Comparison of ENCODE assay signal across 8 cellular contexts in the genomic region with DNA sequence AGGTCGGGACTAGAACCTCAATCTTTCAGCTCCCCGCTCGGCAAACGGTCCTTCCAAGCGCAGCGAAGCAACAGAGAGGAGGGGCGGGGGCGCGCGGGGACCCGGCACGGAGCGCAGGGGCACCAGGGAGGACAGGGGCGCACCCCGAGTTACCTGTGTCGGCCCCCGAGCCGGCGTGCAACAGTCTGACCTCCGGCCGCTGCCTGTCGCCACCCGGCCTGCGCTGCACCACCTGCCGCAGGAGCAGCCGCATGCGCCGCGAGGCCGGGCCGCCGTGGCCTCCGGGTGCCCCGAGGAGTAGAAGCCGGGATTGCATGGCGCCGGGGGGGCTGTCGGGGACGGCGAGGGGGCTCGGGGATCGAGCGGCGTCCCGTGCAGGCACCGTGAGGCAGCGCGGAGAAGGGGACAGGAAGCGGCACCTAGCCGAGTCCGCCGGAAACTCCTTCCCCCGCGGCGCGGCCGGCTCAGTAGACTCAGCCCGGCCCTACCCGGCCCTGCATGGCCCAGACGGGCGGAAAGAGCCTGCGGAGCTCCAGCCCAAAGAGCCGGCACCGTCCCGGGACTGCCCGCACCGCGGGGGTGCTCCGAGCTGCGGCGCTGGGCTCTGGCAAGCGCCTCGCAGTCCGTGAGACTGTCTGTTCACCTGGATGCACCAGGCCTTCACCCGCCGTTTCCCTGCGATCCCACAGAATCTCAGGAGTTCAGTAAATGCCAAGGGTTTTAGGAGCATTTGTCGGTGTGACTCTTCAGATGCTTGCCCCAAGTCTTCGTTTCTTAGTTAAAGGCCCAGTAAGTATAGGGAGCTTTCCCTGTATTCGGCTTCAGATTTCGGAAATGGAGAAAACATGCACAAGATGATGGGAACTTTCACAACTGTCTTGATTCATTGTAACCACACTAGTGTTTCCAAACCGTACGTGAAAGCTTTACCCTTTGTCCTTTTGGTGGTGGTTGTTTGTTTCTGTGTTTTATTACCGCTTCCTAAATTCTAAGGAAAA. TPM values are rescaled to one million over a fixed set of nuclear protein-coding genes. Genes with fewer than 3 reads are reported as not detected.
DNase-seq lines count a peak whose midpoint lies in the region; ATAC-seq, FAIRE-seq and TF ChIP-seq lines count a peak whose summit lies in the region.

A gene (minus strand): TSS at position 410 of the 998 bp plus-strand sequence. CDS start 94 bp downstream, at position 316.

- no peak for TF ChIP-seq EP300 in GM12878 (IDR thresholded peaks at IDR 0.05; ENCODE audit: borderline replicate concordance in 1 of 2, control insufficient read depth in 1 of 2, low read depth in 2 of 2, low read length in 2 of 2)

- TF ChIP-seq POLR2A in GM15510 (IDR thresholded peaks at IDR 0.05; ENCODE audit: borderline replicate concordance, extremely low read depth, insufficient read length): peak; percentile 81
- TF ChIP-seq POLR2A in GM12878 (IDR thresholded peaks at IDR 0.05; ENCODE audit: low read depth, low read length): peak; percentile 85

- peak within 1 kb of the TSS; percentile 93 for H3K4me2 ChIP-seq in GM12878 (ENCODE audit: control insufficient read depth, insufficient read depth)

- peak within 1 kb of the TSS; percentile 100 for H2AFZ ChIP-seq in GM12878 (ENCODE audit: control insufficient read depth, low read depth, low read length)

- H3K79me2 ChIP-seq in GM12878 (ENCODE audit: control insufficient read depth, insufficient read depth, low read length): peaks cover 39% of the 10 kb centered on the region

- TF ChIP-seq CTCF in GM12878 (IDR thresholded peaks at IDR 0.05 in 2 of 3, conservative IDR thresholded peaks at IDR 0.05 in 1 of 3; ENCODE audit: control insufficient read depth in 2 of 3, extremely low read depth in 1 of 3, insufficient read depth in 1 of 3, low read depth in 3 of 3, low read length in 3 of 3): 0 out of 6 replicates have a peak, but pooled peaks of 1 of the 3 experiments have one; percentile 2

- peak within 1 kb of the TSS; percentile 82 for H3K4me3 ChIP-seq in GM12878

- peak; percentile 42 for DNase-seq in NCI-H146 treated with DMSO at 0.1 percent for 48 hours (lab: John Stamatoyannopoulos, UW; ENCODE audit: unreplicated experiment)
- DNase-seq in T1000 (lab: John Stamatoyannopoulos, UW): peak; percentile 19
- DNase-seq in GM12878 (ENCODE audit: low read depth, low spot score): no peak
- DNase-seq in iPS DF 19.7 (ENCODE audit: low read depth, low spot score): peak; percentile 57
- peak; percentile 79 for DNase-seq in sciatic nerve (ENCODE audit: low spot score)
- no peak for DNase-seq in HPDE6-E6E7 (ENCODE audit: extremely low spot score)

- peak within 1 kb of the TSS; percentile 94 for H3K9ac ChIP-seq in GM12878 (ENCODE audit: control insufficient read depth, insufficient read depth, low read length)

- intact Hi-C loops in GM12878 (cut with micrococcal nuclease; ENCODE audit: unreplicated experiment): loop anchor here (1.0 to 2.0 kb wide), 2 partner anchors 45 to 80 kb away; no protein-coding TSS in a partner anchor
- intact Hi-C loops in sciatic nerve (cut with DNase I): no loop called here

- in situ Hi-C loops in GM12878 (cut with MboI): no loop called here

- H3K36me3 ChIP-seq in GM12878 (ENCODE audit: control insufficient read depth in 2 of 2, insufficient read depth in 2 of 2, low read length in 1 of 2): no peaks in the 10 kb centered on the region

- 3% methylated on average over 67 of the region's 84 CpGs for WGBS in GM12878 (ENCODE audit: insufficient coverage, insufficient replicate concordance, low lambda C conversion rate, missing lambda C conversion rate)

- H3K27ac ChIP-seq in GM12878 (ENCODE audit: control insufficient read depth, insufficient read depth): peak within 1 kb of the TSS; percentile 87

- peak; percentile 75 for FAIRE-seq in GM12878 (lab: Jason Lieb, UNC)

- H3K27me3 ChIP-seq in GM12878 (replicated peaks in 1 of 2; ENCODE audit: control insufficient read depth in 2 of 2, insufficient read depth in 2 of 2, low read length in 1 of 2): no peaks in the 10 kb centered on the region

- ATAC-seq in HG02759 (IDR thresholded peaks at IDR 0.05; ENCODE audit: unreplicated experiment) (peak; percentile 92), GM12878 (peak; percentile 93), sciatic nerve (peak; percentile 96)

- BruUV-seq in GM12878 (replicated peaks; lab: Mats Ljungman, UMichigan): TSS peak; percentile 92

- CTCF ChIA-PET in GM12878 (lab: Yijun Ruan, JAX): interaction anchor here (1.0 to 2.6 kb wide), 5 partner anchors 54 to 293 kb away, joined by 3 to 11 read pairs (median 5); no protein-coding TSS in a partner anchor

- SMC1A ChIA-PET in GM12878 (lab: Charles Lee; ENCODE audit: uncharacterized antibody, unreplicated experiment): interaction anchor here (1.0 to 4.1 kb wide), 13 partner anchors 10 to 86 kb away, joined by 3 to 27 read pairs (median 4); no protein-coding TSS in a partner anchor

- H4K20me1 ChIP-seq in GM12878 (ENCODE audit: control insufficient read depth, insufficient read depth): no peaks in the 10 kb centered on the region

- no peaks in the 10 kb centered on the region; the same call in 1 of the 2 replicates for H3K4me1 ChIP-seq in GM12878 (ENCODE audit: control insufficient read depth, insufficient read depth, low read length)

- POLR2A ChIA-PET in GM12878 (lab: Charles Lee): interaction anchor here (0.6 to 2.0 kb wide), 6 partner anchors 9 to 124 kb away, joined by 3 to 7 read pairs (median 4); a partner anchor contains a TSS

- no peaks in the 10 kb centered on the region for H3K9me3 ChIP-seq in GM12878 (replicated peaks; ENCODE audit: control insufficient read depth, insufficient read depth, low read length)

- RAD21 ChIA-PET in GM12878 (lab: Charles Lee; ENCODE audit: unreplicated experiment): interaction anchor here (0.9 to 1.9 kb wide), 11 partner anchors 9 to 292 kb away, joined by 3 to 7 read pairs (median 3); no protein-coding TSS in a partner anchor

- TF ChIP-seq RAD21 in GM12878 (IDR thresholded peaks at IDR 0.05; ENCODE audit: insufficient read depth, low read depth, low read length): no peak

TF ChIP-seq in GM12878, 131 proteins besides CTCF, POLR2A, EP300 and RAD21 (continues in another document):
- TF ChIP-seq POLR2AphosphoS2 (IDR thresholded peaks at IDR 0.05; ENCODE audit: low read depth, low read length) (peak; percentile 65; the same call in 1 of the 2 replicates), RUNX3 (IDR thresholded peaks at IDR 0.05; ENCODE audit: low read length) (peak; percentile 55), MXI1 (IDR thresholded peaks at IDR 0.05; ENCODE audit: low read depth, low read length) (no peak; the same call in 1 of the 2 replicates), POLR2AphosphoS5 (IDR thresholded peaks at IDR 0.05; ENCODE audit: low read length) (peak; percentile 80), TBL1XR1 (IDR thresholded peaks at IDR 0.05; ENCODE audit: low read depth, low read length) (0 out of 2 replicates have a peak, but pooled peaks have one; percentile 25), ASH2L (IDR thresholded peaks at IDR 0.05; ENCODE audit: borderline replicate concordance, low read depth) (peak; percentile 66; the same call in 1 of the 2 replicates), TAF1 (IDR thresholded peaks at IDR 0.05; ENCODE audit: borderline replicate concordance, low read depth, low read length) (peak; percentile 91)
- TF ChIP-seq, protein P1, sequence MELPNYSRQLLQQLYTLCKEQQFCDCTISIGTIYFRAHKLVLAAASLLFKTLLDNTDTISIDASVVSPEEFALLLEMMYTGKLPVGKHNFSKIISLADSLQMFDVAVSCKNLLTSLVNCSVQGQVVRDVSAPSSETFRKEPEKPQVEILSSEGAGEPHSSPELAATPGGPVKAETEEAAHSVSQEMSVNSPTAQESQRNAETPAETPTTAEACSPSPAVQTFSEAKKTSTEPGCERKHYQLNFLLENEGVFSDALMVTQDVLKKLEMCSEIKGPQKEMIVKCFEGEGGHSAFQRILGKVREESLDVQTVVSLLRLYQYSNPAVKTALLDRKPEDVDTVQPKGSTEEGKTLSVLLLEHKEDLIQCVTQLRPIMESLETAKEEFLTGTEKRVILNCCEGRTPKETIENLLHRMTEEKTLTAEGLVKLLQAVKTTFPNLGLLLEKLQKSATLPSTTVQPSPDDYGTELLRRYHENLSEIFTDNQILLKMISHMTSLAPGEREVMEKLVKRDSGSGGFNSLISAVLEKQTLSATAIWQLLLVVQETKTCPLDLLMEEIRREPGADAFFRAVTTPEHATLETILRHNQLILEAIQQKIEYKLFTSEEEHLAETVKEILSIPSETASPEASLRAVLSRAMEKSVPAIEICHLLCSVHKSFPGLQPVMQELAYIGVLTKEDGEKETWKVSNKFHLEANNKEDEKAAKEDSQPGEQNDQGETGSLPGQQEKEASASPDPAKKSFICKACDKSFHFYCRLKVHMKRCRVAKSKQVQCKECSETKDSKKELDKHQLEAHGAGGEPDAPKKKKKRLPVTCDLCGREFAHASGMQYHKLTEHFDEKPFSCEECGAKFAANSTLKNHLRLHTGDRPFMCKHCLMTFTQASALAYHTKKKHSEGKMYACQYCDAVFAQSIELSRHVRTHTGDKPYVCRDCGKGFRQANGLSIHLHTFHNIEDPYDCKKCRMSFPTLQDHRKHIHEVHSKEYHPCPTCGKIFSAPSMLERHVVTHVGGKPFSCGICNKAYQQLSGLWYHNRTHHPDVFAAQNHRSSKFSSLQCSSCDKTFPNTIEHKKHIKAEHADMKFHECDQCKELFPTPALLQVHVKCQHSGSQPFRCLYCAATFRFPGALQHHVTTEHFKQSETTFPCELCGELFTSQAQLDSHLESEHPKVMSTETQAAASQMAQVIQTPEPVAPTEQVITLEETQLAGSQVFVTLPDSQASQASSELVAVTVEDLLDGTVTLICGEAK (IDR thresholded peaks at IDR 0.05; ENCODE audit: borderline replicate concordance): peak; percentile 94

RNA-seq across cellular contexts. Expression of the gene that starts here (rescaled TPM):
- 147 and 149 TPM in 2 replicates for total RNA-seq in GM12878 (2013; cell fraction: nucleolus; rRNA removed)
- total RNA-seq in GM12878 (2014; rRNA removed): 17.8 and 21.6 TPM in 2 replicates
- total RNA-seq in GM12878 (2014; rRNA removed; fragmentation: Illumina TruSeq; extraction: Trizol): 16.7 and 16.9 TPM in 2 replicates
- 21.8 and 24.0 TPM in 2 replicates for total RNA-seq in GM12878 (2021)
- polyA plus RNA-seq in GM12878 (2011; ENCODE audit: low read depth): 6.1 TPM
- polyA plus RNA-seq in GM12878 (2011; rRNA removed): 20.4 and 30.2 TPM in 2 replicates
- 6.6 and 9.6 TPM in 2 replicates for polyA plus RNA-seq in GM12878 (2011; cell fraction: cytosol; rRNA removed)
- polyA plus RNA-seq in GM12878 (2011; cell fraction: nucleus; rRNA removed): 44.4 and 53.0 TPM in 2 replicates
- 8.0 and 10.7 TPM in 2 replicates for polyA plus RNA-seq in GM12878 (2012)
- polyA plus RNA-seq in GM12878 (2014; fragmentation: Illumina TruSeq; extraction: Trizol): 16.9 and 20.7 TPM in 2 replicates
- 1 to 10 TPM; 3.0 to 4.6 TPM for polyA plus RNA-seq in GM12878 (2014; fragmentation: Nextera tagmentation; extraction: Ambion mirVana)
- polyA plus RNA-seq in GM12878 (2014; rRNA removed): 8.9 and 9.8 TPM in 2 replicates
- polyA plus RNA-seq in GM12878 (2016; fragmentation: Nextera tagmentation; extraction: Ambion mirVana): 10 to 100 TPM in 1 of 2 experiments, 1 to 10 TPM in 1; 8.9 to 10.1 TPM
- polyA minus RNA-seq in GM12878 (2011; rRNA and poly(A)+ RNA removed): 51.9 and 59.3 TPM in 2 replicates
- 9.0 and 12.9 TPM in 2 replicates for polyA minus RNA-seq in GM12878 (2011; cell fraction: cytosol; rRNA and poly(A)+ RNA removed)
- polyA minus RNA-seq in GM12878 (2011; cell fraction: nucleus; rRNA and poly(A)+ RNA removed): 75.0 and 103 TPM in 2 replicates
- 21.4 TPM for total RNA-seq in sciatic nerve

Comparison
In these comparisons a context has a peak if more than half of its experiments do, and no peak if none do; other contexts are left out.
1. DNase-seq: peak in NCI-H146 treated with DMSO at 0.1 percent for 48 hours (single experiment), T1000 (single experiment), iPS DF 19.7 (single experiment) and sciatic nerve (single experiment); none in GM12878 (single experiment) and HPDE6-E6E7 (single experiment).
2. Peak in every context shown above with its lines, with median percentiles within 50 percentile points of each other: ATAC-seq.